Comparison of ENCODE assay signal across 15 cellular contexts in genomic region chr13:112545866-112546265, GRCh38. TPM values are rescaled to one million over a fixed set of nuclear protein-coding genes. Genes with fewer than 3 reads are reported as not detected.
DNase-seq lines count a peak whose midpoint lies in the region; FAIRE-seq and TF ChIP-seq lines count a peak whose summit lies in the region.
"Had no signal": no experiment of that assay in that cellular context is flagged by ENCODE, and none has a peak within 500 bp of the region (broad histone marks: within the 10 kb centered on the region; RNA-seq: fewer than 3 reads in every experiment).

No MANE protein-coding gene starts in this region.

- peak overlapping the region; percentile 69 for H3K27ac ChIP-seq in hepatocyte
- H3K27ac ChIP-seq: HL-60, upper lobe of right lung had no signal

- H4K20me1 ChIP-seq in hepatocyte (ENCODE audit: insufficient read depth, poor library complexity, severe bottlenecking) = no peaks in the 10 kb centered on the region

- H3K4me3 ChIP-seq in bronchial epithelial cell (ENCODE audit: low read depth, low read length) (no peak overlapping the region), hepatocyte (no peak overlapping the region)
- H3K4me3 ChIP-seq: lung, upper lobe of right lung had no signal

- 65% methylated on average over 3 of the region's 3 CpGs for WGBS in hepatocyte (ENCODE audit: low lambda C conversion rate, missing lambda C conversion rate)

- peaks cover 6% of the 10 kb centered on the region for H3K36me3 ChIP-seq in bronchial epithelial cell (ENCODE audit: control insufficient read depth, insufficient read depth, low read length)
- no peaks in the 10 kb centered on the region for H3K36me3 ChIP-seq in hepatocyte (replicated peaks; ENCODE audit: insufficient read depth, low read depth)

- H3K9me2 ChIP-seq in hepatocyte (replicated peaks; ENCODE audit: insufficient read depth) = no peaks in the 10 kb centered on the region

- H3K9me3 ChIP-seq in hepatocyte (ENCODE audit: low read depth) = no peaks in the 10 kb centered on the region
- H3K9me3 ChIP-seq: upper lobe of right lung had no signal

- intact Hi-C loops in posterior cingulate gyrus (cut with DNase I) = no loop called here

- no peak overlapping the region for H2AFZ ChIP-seq in hepatocyte

- H3K27me3 ChIP-seq in bronchial epithelial cell (ENCODE audit: control insufficient read depth, insufficient read depth, low read length) (no peaks in the 10 kb centered on the region), hepatocyte (no peaks in the 10 kb centered on the region)
- H3K27me3 ChIP-seq: upper lobe of right lung had no signal

- FAIRE-seq in bronchial epithelial cell (lab: Jason Lieb, UNC) (no peak), GM12891 (lab: Jason Lieb, UNC) (no peak)
- FAIRE-seq: A204.1 had no signal

- H3K79me2 ChIP-seq in hepatocyte = no peaks in the 10 kb centered on the region

- H3K4me1 ChIP-seq in hepatocyte (ENCODE audit: insufficient read depth) = no peaks in the 10 kb centered on the region
- H3K4me1 ChIP-seq: upper lobe of right lung had no signal

- peak overlapping the region; percentile 24 for H3K4me2 ChIP-seq in hepatocyte

- no peak for TF ChIP-seq POLR2A in GM12891 (IDR thresholded peaks at IDR 0.05; ENCODE audit: low read depth, low read length)

- peak; percentile 44 for DNase-seq in A172 (ENCODE audit: low spot score)
- DNase-seq in HPDE6-E6E7 (ENCODE audit: extremely low spot score) = peak; percentile 12
- DNase-seq in bronchial epithelial cell (ENCODE audit: low read depth) = peak; percentile 61
- peak; percentile 51 for DNase-seq in hepatocyte (ENCODE audit: low spot score)
- DNase-seq in LoVo (ENCODE audit: low spot score) = no peak
- no peak for DNase-seq in GM12891 (ENCODE audit: insufficient read length, low spot score)
- DNase-seq in NCI-H2171 treated with DMSO at 0.1 percent for 48 hours (lab: John Stamatoyannopoulos, UW) = no peak
- no peak for DNase-seq in posterior cingulate gyrus
- DNase-seq: activated naive CD8-positive, alpha-beta T cell treated with anti-CD3 and anti-CD28 coated beads, Interleukin-2, amount 50 U/mL, for 24 hours; occipital lobe; stimulated activated CD8-positive, alpha-beta memory T cell treated with anti-CD3 and anti-CD28 coated beads, Interleukin-4, amount 100 ng/mL, for 48 hours; upper lobe of right lung had no signal

- TF ChIP-seq CTCF in bronchial epithelial cell (IDR thresholded peaks at IDR 0.05; ENCODE audit: insufficient read depth, low read length, severe bottlenecking) (no peak), hepatocyte (IDR thresholded peaks at IDR 0.05; ENCODE audit: poor library complexity) (no peak)

TF ChIP-seq in GM12891, 5 proteins besides CTCF, POLR2A, EP300 and RAD21:
- TF ChIP-seq PAX5 (IDR thresholded peaks at IDR 0.05; ENCODE audit: insufficient read depth, low read length, severe bottlenecking) (no peak), SPI1 (IDR thresholded peaks at IDR 0.05; ENCODE audit: low read depth, low read length) (no peak), TAF1 (IDR thresholded peaks at IDR 0.05; ENCODE audit: low read depth, low read length) (no peak), POU2F2 (IDR thresholded peaks at IDR 0.05; ENCODE audit: low read depth, low read length) (no peak), POLR2AphosphoS5 (IDR thresholded peaks at IDR 0.05; ENCODE audit: low read depth, low read length) (no peak)

RNA-seq across cellular contexts. Expression of gene TUBGCP3, which starts 42.1 kb away (rescaled TPM):
- total RNA-seq in A172 (2014; rRNA removed; shearing (Covaris generic)) = 14.3 and 16.7 TPM in 2 replicates
- total RNA-seq in bronchial epithelial cell (17.6 and 18.4 TPM in 2 replicates), hepatocyte (9.7 and 13.5 TPM in 2 replicates)
- polyA plus RNA-seq in hepatocyte = 9.3 and 11.1 TPM in 2 replicates
- 12.4 TPM for polyA plus RNA-seq in GM12891 (2012; ENCODE audit: low read depth, missing spikeins)

Comparison
In these comparisons a context has a peak if more than half of its experiments do, and no peak if none do; other contexts are left out.
1. DNase-seq: peak in A172 (single experiment), HPDE6-E6E7 (single experiment), bronchial epithelial cell (single experiment) and hepatocyte (single experiment); none in LoVo (single experiment), GM12891 (single experiment), NCI-H2171 treated with DMSO at 0.1 percent for 48 hours (single experiment) and posterior cingulate gyrus (0 of 10).